Comparison of ENCODE assay signal across 8 cellular contexts in genomic region chr11:3165152-3165705, GRCh38. TPM values are rescaled to one million over a fixed set of nuclear protein-coding genes. Genes with fewer than 3 reads are reported as not detected.
DNase-seq lines count a peak whose midpoint lies in the region; ATAC-seq and TF ChIP-seq lines count a peak whose summit lies in the region.

Gene OSBPL5, minus strand, starts transcription at chr11:3165310. Its CDS starts 36,162 bp downstream, at chr11:3129148.

- H3K4me1 Mint-ChIP-seq in activated CD4-positive, alpha-beta T cell treated with anti-CD3 and anti-CD28 coated beads for 36 hours, result peaks cover 33% of the 10 kb centered on the region

- H3K27me3 Mint-ChIP-seq in activated CD4-positive, alpha-beta T cell treated with anti-CD3 and anti-CD28 coated beads for 36 hours, result peaks cover 23% of the 10 kb centered on the region

- H3K9me3 Mint-ChIP-seq in activated CD4-positive, alpha-beta T cell treated with anti-CD3 and anti-CD28 coated beads for 36 hours (ENCODE audit: low read depth), result no peaks in the 10 kb centered on the region

- TF ChIP-seq CTCF in Loucy (conservative IDR thresholded peaks at IDR 0.05; ENCODE audit: low read length), result no peak
- no peak for TF ChIP-seq CTCF in coronary artery (IDR thresholded peaks at IDR 0.05)
- no peak for TF ChIP-seq CTCF in smooth muscle cell (IDR thresholded peaks at IDR 0.05; ENCODE audit: borderline replicate concordance, insufficient read depth, poor library complexity, severe bottlenecking)

- H3K4me3 ChIP-seq in BLaER1 treated with 17β-estradiol and CSF1 and Interleukin-3, amounts not matched to agents 10 nM and 100 nM, result peak within 1 kb of the TSS; percentile 66 to 89 (median 78)
- H3K4me3 ChIP-seq in Loucy (ENCODE audit: low read length, poor library complexity, severe bottlenecking), result peak within 1 kb of the TSS; percentile 100
- peak within 1 kb of the TSS; percentile 96 for H3K4me3 ChIP-seq in coronary artery
- H3K4me3 ChIP-seq in smooth muscle cell, result peak within 1 kb of the TSS; percentile 83

- no peak within 1 kb of the TSS for H3K27ac Mint-ChIP-seq in activated CD4-positive, alpha-beta T cell treated with anti-CD3 and anti-CD28 coated beads for 36 hours

- peaks cover 54 to 93% (median 91%) of the 10 kb centered on the region in 10 experiments for H3K4me1 ChIP-seq in BLaER1 treated with 17β-estradiol and CSF1 and Interleukin-3, amounts not matched to agents 10 nM and 100 nM
- peaks cover 41% of the 10 kb centered on the region for H3K4me1 ChIP-seq in Loucy (ENCODE audit: insufficient read depth, low read length, poor library complexity, severe bottlenecking)
- peaks cover 38% of the 10 kb centered on the region for H3K4me1 ChIP-seq in smooth muscle cell (ENCODE audit: low read depth)

- H3K27ac ChIP-seq in BLaER1 treated with 17β-estradiol and CSF1 and Interleukin-3, amounts not matched to agents 10 nM and 100 nM, result peak within 1 kb of the TSS in 10 of 11 experiments; percentile 37 to 78 (median 71); a peak in 21 of 22 replicates
- H3K27ac ChIP-seq in coronary artery (peak within 1 kb of the TSS; percentile 73 to 90), smooth muscle cell (ENCODE audit: low read depth) (no peak within 1 kb of the TSS)

- peak within 1 kb of the TSS; percentile 89 to 99 (median 98) for H3K4me2 ChIP-seq in BLaER1 treated with 17β-estradiol and CSF1 and Interleukin-3, amounts not matched to agents 10 nM and 100 nM
- H3K4me2 ChIP-seq in Loucy (ENCODE audit: low read depth, low read length, poor library complexity, severe bottlenecking) (peak within 1 kb of the TSS; percentile 86), smooth muscle cell (peak within 1 kb of the TSS; percentile 100)

- peaks cover 46% of the 10 kb centered on the region for H3K79me2 ChIP-seq in Loucy (ENCODE audit: insufficient read depth, low read length)
- peaks cover 37% of the 10 kb centered on the region for H3K79me2 ChIP-seq in smooth muscle cell (ENCODE audit: low read depth)

- no peaks in the 10 kb centered on the region for H3K36me3 ChIP-seq in BLaER1 treated with 17β-estradiol and CSF1 and Interleukin-3, amounts not matched to agents 10 nM and 100 nM
- no peaks in the 10 kb centered on the region for H3K36me3 ChIP-seq in Loucy (ENCODE audit: insufficient read depth, low read length)
- no peaks in the 10 kb centered on the region for H3K36me3 ChIP-seq in smooth muscle cell (ENCODE audit: low read depth)

- no peaks in the 10 kb centered on the region for H3K36me3 Mint-ChIP-seq in activated CD4-positive, alpha-beta T cell treated with anti-CD3 and anti-CD28 coated beads for 36 hours (ENCODE audit: low read depth)

- peak within 1 kb of the TSS; percentile 67 for H3K4me3 Mint-ChIP-seq in activated CD4-positive, alpha-beta T cell treated with anti-CD3 and anti-CD28 coated beads for 36 hours

- ATAC-seq in activated CD4-positive, alpha-beta T cell treated with anti-CD3 and anti-CD28 coated beads for 36 hours, result peak; percentile 43
- ATAC-seq in GM21381 (IDR thresholded peaks at IDR 0.05; ENCODE audit: unreplicated experiment) (no peak), HG03571 (IDR thresholded peaks at IDR 0.05; ENCODE audit: unreplicated experiment) (no peak)

- H2AFZ ChIP-seq in Loucy (ENCODE audit: low read length) (peak within 1 kb of the TSS; percentile 87), smooth muscle cell (ENCODE audit: low read depth) (peak within 1 kb of the TSS; percentile 92)

- WGBS in smooth muscle cell (ENCODE audit: low lambda C conversion rate), result 9% methylated on average over 37 of the region's 63 CpGs

- peak; percentile 77 for DNase-seq in activated CD4-positive, alpha-beta T cell treated with anti-CD3 and anti-CD28 coated beads for 36 hours
- DNase-seq in coronary artery (ENCODE audit: low spot score) (peak; percentile 81), kidney glomerular epithelial cell (lab: John Stamatoyannopoulos, UW) (peak; percentile 31), smooth muscle cell (lab: John Stamatoyannopoulos, UW; ENCODE audit: unreplicated experiment) (peak; percentile 30)

- intact Hi-C loops in activated CD4-positive, alpha-beta T cell treated with anti-CD3 and anti-CD28 coated beads for 36 hours (cut with DNase I, micrococcal nuclease), result loop anchor here (2.0 to 5.0 kb wide), 4 partner anchors 57 to 257 kb away; partner anchors contain the start of genes NAP1L4 (in 1 of the 2) and ZNF195 (in 1 of the 2)

- peaks cover 0 to 20% (median 0%) of the 10 kb centered on the region in 11 experiments; a peak in 8 of 22 replicates for H3K27me3 ChIP-seq in BLaER1 treated with 17β-estradiol and CSF1 and Interleukin-3, amounts not matched to agents 10 nM and 100 nM
- H3K27me3 ChIP-seq in Loucy (ENCODE audit: insufficient read depth, low read length, poor library complexity, severe bottlenecking) (no peaks in the 10 kb centered on the region), smooth muscle cell (ENCODE audit: low read depth) (no peaks in the 10 kb centered on the region)

- CTCF ChIA-PET in activated CD4-positive, alpha-beta T cell treated with anti-CD3 and anti-CD28 coated beads for 36 hours (lab: Charles Lee), result no interaction called here

- H3F3A ChIP-seq in Loucy (ENCODE audit: low read depth) (no peaks in the 10 kb centered on the region), smooth muscle cell (ENCODE audit: low read depth) (no peaks in the 10 kb centered on the region)

- no peaks in the 10 kb centered on the region for H3K9me2 ChIP-seq in Loucy (replicated peaks; ENCODE audit: low read depth, low read length)

- H3K9me3 ChIP-seq in BLaER1 treated with 17β-estradiol and CSF1 and Interleukin-3, amounts not matched to agents 10 nM and 100 nM (replicated peaks in 1 of 11), result no peaks in the 10 kb centered on the region
- no peaks in the 10 kb centered on the region for H3K9me3 ChIP-seq in Loucy (ENCODE audit: insufficient read depth, low read depth, low read length)
- H3K9me3 ChIP-seq in smooth muscle cell (replicated peaks; ENCODE audit: low read depth), result no peaks in the 10 kb centered on the region

- H3K9ac ChIP-seq in BLaER1 treated with 17β-estradiol and CSF1 and Interleukin-3, amounts not matched to agents 10 nM and 100 nM, result peak within 1 kb of the TSS; percentile 75 to 88 (median 83)
- H3K9ac ChIP-seq in Loucy (ENCODE audit: low read depth, low read length, poor library complexity, severe bottlenecking) (peak within 1 kb of the TSS; percentile 96), smooth muscle cell (ENCODE audit: low read depth) (peak within 1 kb of the TSS; percentile 71)

- H4K20me1 ChIP-seq in BLaER1 treated with 17β-estradiol and CSF1 and Interleukin-3, amounts not matched to agents 10 nM and 100 nM, result peaks cover 34 to 64% (median 41%) of the 10 kb centered on the region in 11 experiments; a peak in 21 of 22 replicates
- H4K20me1 ChIP-seq in Loucy (ENCODE audit: insufficient read depth, low read length, poor library complexity, severe bottlenecking) (peaks cover 28% of the 10 kb centered on the region), smooth muscle cell (ENCODE audit: low read depth) (peaks cover 41% of the 10 kb centered on the region)

- POLR2A ChIA-PET in activated CD4-positive, alpha-beta T cell treated with anti-CD3 and anti-CD28 coated beads for 36 hours (lab: Charles Lee), result no interaction called here

RNA-seq across cellular contexts. Expression of gene OSBPL5, which starts in this region (rescaled TPM):
- total RNA-seq in activated CD4-positive, alpha-beta T cell treated with anti-CD3 and anti-CD28 coated beads for 36 hours, result 1 to 10 TPM; 5.8 to 7.1 TPM
- 24.2 and 27.3 TPM in 2 replicates for total RNA-seq in smooth muscle cell
- polyA plus RNA-seq in smooth muscle cell, result 43.4 and 46.0 TPM in 2 replicates

Comparison
In these comparisons a context has a peak if more than half of its experiments do, and no peak if none do; other contexts are left out.
1. DNase-seq: peak in every context shown above with its lines; median percentile 81 in coronary artery; 77 in activated CD4-positive, alpha-beta T cell treated with anti-CD3 and anti-CD28 coated beads for 36 hours; 31 in kidney glomerular epithelial cell; 30 in smooth muscle cell.